ENCODE assay signal across 8 cellular contexts in the genomic region with DNA sequence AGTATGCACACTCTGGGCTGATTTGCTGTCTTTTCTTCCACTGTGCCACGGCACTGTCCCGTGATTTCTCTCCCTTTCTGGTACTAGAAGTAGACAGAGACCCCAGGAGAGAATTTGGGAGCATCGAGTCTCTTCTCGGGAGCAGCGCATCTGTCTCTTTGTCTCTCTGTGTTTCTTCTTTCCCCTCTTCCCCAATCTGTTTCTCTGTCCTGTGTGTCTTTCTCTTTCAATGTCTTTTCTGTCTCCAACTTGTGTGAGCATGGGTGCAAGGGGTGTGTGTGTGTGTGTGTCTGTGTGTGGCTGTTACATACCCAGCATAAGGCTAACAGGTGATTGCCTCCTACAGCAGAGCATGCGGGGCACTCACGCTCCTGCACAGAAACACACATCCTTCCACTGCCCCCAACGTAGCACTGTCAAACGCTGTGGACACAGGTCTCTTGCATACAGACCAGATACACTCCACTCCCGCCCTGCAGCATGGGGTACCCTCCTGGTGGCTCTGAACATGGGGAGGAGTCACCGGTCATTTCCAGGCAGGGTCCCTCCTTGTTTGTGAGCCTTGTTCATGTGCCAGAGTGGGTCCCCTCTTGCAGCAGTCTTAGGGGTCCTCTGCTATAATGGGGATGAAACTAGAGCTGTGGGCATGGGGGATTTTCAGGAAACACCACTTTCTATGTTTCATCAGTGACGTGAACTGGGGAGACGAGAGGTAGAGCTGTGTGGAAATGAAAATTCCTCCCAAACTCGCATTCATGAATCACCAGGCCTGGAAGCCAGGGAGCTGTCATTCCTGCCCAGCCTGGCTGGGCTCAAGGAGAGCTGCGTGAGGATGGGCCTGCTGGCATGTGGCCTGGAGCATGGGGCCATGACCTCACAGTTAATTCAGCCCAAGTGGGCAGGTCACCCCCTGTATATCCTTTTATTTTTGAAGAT. TPM values are rescaled to one million over a fixed set of nuclear protein-coding genes. Genes with fewer than 3 reads are reported as not detected.
DNase-seq lines count a peak whose midpoint lies in the region; TF ChIP-seq lines count a peak whose summit lies in the region.

No MANE protein-coding gene starts in this region.

- H3K4me3 ChIP-seq in tibial artery = peak overlapping the region; percentile 27 to 49

- H3K9me3 Mint-ChIP-seq in activated CD4-positive, alpha-beta T cell treated with anti-CD3 and anti-CD28 coated beads, Interleukin-2, amount 10 ng/mL, durations not matched to agents 7 days and 5 days = no peaks in the 10 kb centered on the region
- H3K9me3 Mint-ChIP-seq in immature natural killer cell = peaks cover 0 to 5% (median 0%) of the 10 kb centered on the region in 6 donors

- H3K4me1 Mint-ChIP-seq in activated CD4-positive, alpha-beta T cell treated with anti-CD3 and anti-CD28 coated beads, Interleukin-2, amount 10 ng/mL, durations not matched to agents 7 days and 5 days = peaks cover 6% of the 10 kb centered on the region
- H3K4me1 Mint-ChIP-seq in immature natural killer cell = peaks cover 21 to 27% of the 10 kb centered on the region in 2 donors

- intact Hi-C loops in tibial artery (cut with DNase I; ENCODE audit: low total_unique reads) = no loop called here

- H3K4me1 ChIP-seq in tibial artery = peaks cover 0 to 19% (median 16%) of the 10 kb centered on the region in 4 donors

- H3K4me3 Mint-ChIP-seq in activated CD4-positive, alpha-beta T cell treated with anti-CD3 and anti-CD28 coated beads, Interleukin-2, amount 10 ng/mL, durations not matched to agents 7 days and 5 days = peak overlapping the region; percentile 21
- H3K4me3 Mint-ChIP-seq in immature natural killer cell = peak overlapping the region; percentile 77 to 86 (median 81)

- CTCF ChIA-PET in activated CD4-positive, alpha-beta T cell treated with anti-CD3 and anti-CD28 coated beads, Interleukin-2, amount 10 ng/mL, durations not matched to agents 7 days and 5 days (lab: Charles Lee) = interaction anchor here (0.9 to 1.2 kb wide), 2 partner anchors 28 to 42 kb away, joined by 3 read pairs; no protein-coding TSS in a partner anchor

- no peak for DNase-seq in activated CD4-positive, alpha-beta T cell treated with anti-CD3 and anti-CD28 coated beads, Interleukin-2, amount 10 ng/mL, durations not matched to agents 7 days and 5 days
- DNase-seq in activated CD4-positive, alpha-beta T cell treated with anti-CD3 and anti-CD28 coated beads, Interleukin-2, amount 50 U/mL, for 4 hours = no peak
- DNase-seq in amniotic stem cell (lab: John Stamatoyannopoulos, UW) (peak; percentile 53), immature natural killer cell (no peak), tibial artery (no peak), NCI-H2081 treated with DMSO at 0.1 percent for 48 hours (lab: John Stamatoyannopoulos, UW) (no peak), GDM1 (lab: John Stamatoyannopoulos, UW) (no peak), HT-29 (ENCODE audit: low spot score) (no peak)

- no peaks in the 10 kb centered on the region for H3K9me3 ChIP-seq in tibial artery

- H3K27ac Mint-ChIP-seq in activated CD4-positive, alpha-beta T cell treated with anti-CD3 and anti-CD28 coated beads, Interleukin-2, amount 10 ng/mL, durations not matched to agents 7 days and 5 days = no peak overlapping the region
- H3K27ac Mint-ChIP-seq in immature natural killer cell = peak overlapping the region in 2 of 6 donors; percentile 29 to 59

- peaks cover 52% of the 10 kb centered on the region for H3K27me3 Mint-ChIP-seq in activated CD4-positive, alpha-beta T cell treated with anti-CD3 and anti-CD28 coated beads, Interleukin-2, amount 10 ng/mL, durations not matched to agents 7 days and 5 days
- peaks cover 3 to 9% (median 4%) of the 10 kb centered on the region in 3 donors for H3K27me3 Mint-ChIP-seq in immature natural killer cell (ENCODE audit: low read depth in 3 of 3)

- H3K27me3 ChIP-seq in tibial artery = peaks cover 0 to 52% of the 10 kb centered on the region in 2 donors

- no peaks in the 10 kb centered on the region for H3K36me3 ChIP-seq in tibial artery

- no peaks in the 10 kb centered on the region for H3K36me3 Mint-ChIP-seq in activated CD4-positive, alpha-beta T cell treated with anti-CD3 and anti-CD28 coated beads, Interleukin-2, amount 10 ng/mL, durations not matched to agents 7 days and 5 days (ENCODE audit: low read depth)
- no peaks in the 10 kb centered on the region for H3K36me3 Mint-ChIP-seq in immature natural killer cell

- no peak overlapping the region for H3K27ac ChIP-seq in tibial artery

- POLR2A ChIA-PET in activated CD4-positive, alpha-beta T cell treated with anti-CD3 and anti-CD28 coated beads, Interleukin-2, amount 10 ng/mL, durations not matched to agents 7 days and 5 days (lab: Charles Lee) = no interaction called here

- TF ChIP-seq CTCF in tibial artery (IDR thresholded peaks at IDR 0.05) = no peak

RNA-seq across cellular contexts. Expression of a gene that starts 1.0 kb away (rescaled TPM):
- total RNA-seq in activated CD4-positive, alpha-beta T cell treated with anti-CD3 and anti-CD28 coated beads, Interleukin-2, amount 10 ng/mL, durations not matched to agents 7 days and 5 days = not detected
- polyA plus RNA-seq in immature natural killer cell = under 1 TPM; 0.36 to 0.56 (median 0.37) TPM
- total RNA-seq in HT-29 (2014; rRNA removed; shearing (Covaris generic)) = 0.03 and 0.15 TPM in 2 replicates
